ENCODE assay signal across 8 cellular contexts in the genomic region with DNA sequence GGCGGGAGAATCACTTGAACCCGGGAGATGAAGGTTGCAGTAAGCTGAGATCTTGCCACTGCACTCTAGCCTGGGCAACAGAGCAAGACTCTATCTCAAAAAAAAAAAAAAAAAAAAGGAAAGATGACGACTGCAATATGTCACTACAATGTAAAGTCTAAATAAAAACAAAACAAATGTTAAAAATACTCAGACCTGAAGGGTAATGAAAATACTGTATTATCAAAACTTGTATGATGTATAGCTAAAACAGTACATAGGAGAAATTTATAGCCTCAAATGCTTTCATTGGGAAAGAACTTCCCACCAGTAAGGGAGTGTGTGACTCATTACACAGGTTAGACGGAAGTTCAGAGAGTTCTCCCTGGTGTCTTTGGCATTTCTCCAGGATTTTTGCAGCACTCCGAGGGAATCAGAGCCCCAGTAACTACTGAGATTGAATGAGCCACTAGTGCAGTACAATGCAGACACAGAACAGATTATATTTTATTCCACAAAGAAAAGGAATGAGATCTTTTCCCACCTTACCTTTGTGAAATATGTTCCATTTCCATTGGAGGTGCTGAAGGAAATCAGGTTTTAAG. TPM values are rescaled to one million over a fixed set of nuclear protein-coding genes. Genes with fewer than 3 reads are reported as not detected.
DNase-seq lines count a peak whose midpoint lies in the region; ATAC-seq and TF ChIP-seq lines count a peak whose summit lies in the region.

No MANE protein-coding gene starts in this region.

- peaks cover 6% of the 10 kb centered on the region for H3K27me3 Mint-ChIP-seq in H9 (ENCODE audit: low read depth)
- H3K27me3 Mint-ChIP-seq in nephron progenitor cell (ENCODE audit: low read depth, poor library complexity) = peaks cover 12% of the 10 kb centered on the region
- no peaks in the 10 kb centered on the region for H3K27me3 Mint-ChIP-seq in activated naive CD8-positive, alpha-beta T cell treated with anti-CD3 and anti-CD28 coated beads, Interleukin-2, amount 50 U/mL, for 24 hours

- TF ChIP-seq CTCF in H9 (conservative IDR thresholded peaks at IDR 0.05) = no peak
- TF ChIP-seq CTCF in nephron progenitor cell (IDR thresholded peaks at IDR 0.05) = no peak
- TF ChIP-seq CTCF in dorsolateral prefrontal cortex (IDR thresholded peaks at IDR 0.05 in 54 of 56, conservative IDR thresholded peaks at IDR 0.05 in 2 of 56; ENCODE audit: low read depth in 1 of 56, partially characterized antibody in 56 of 56) = no peak

- H3K14ac ChIP-seq in H9 (ENCODE audit: insufficient read depth, low read length) = no peak overlapping the region

- no peak overlapping the region for H3K23ac ChIP-seq in H9 (ENCODE audit: insufficient read length, low read depth, low read length)

- no peak overlapping the region for H4K8ac ChIP-seq in H9 (replicated peaks; ENCODE audit: insufficient read length, low read depth, low read length)

- no peaks in the 10 kb centered on the region for H3K79me1 ChIP-seq in H9 (ENCODE audit: insufficient read depth, low read depth, low read length, poor library complexity, severe bottlenecking)

- H2BK20ac ChIP-seq in H9 (ENCODE audit: low read depth, low read length, poor library complexity, severe bottlenecking) = no peak overlapping the region

- no peak overlapping the region for H2AK5ac ChIP-seq in H9 (ENCODE audit: insufficient read length, low read length)

- H3K27ac Mint-ChIP-seq in H9 = peak overlapping the region in 2 of 3 experiments; percentile 30 to 76; a peak in 1 of 7 replicates
- H3K27ac Mint-ChIP-seq in nephron progenitor cell = peak overlapping the region; percentile 54
- H3K27ac Mint-ChIP-seq in activated naive CD8-positive, alpha-beta T cell treated with anti-CD3 and anti-CD28 coated beads, Interleukin-2, amount 50 U/mL, for 24 hours = no peak overlapping the region

- no peaks in the 10 kb centered on the region for H4K20me1 ChIP-seq in H9 (ENCODE audit: control insufficient read depth, insufficient read depth, insufficient read length)

- H3K23me2 ChIP-seq in H9 (ENCODE audit: insufficient read length, low read depth, low read length, poor library complexity, severe bottlenecking) = no peaks in the 10 kb centered on the region

- H2BK15ac ChIP-seq in H9 (ENCODE audit: low read depth, low read length) = no peak overlapping the region

- no peaks in the 10 kb centered on the region; a peak in 1 of 7 replicates for H3K36me3 Mint-ChIP-seq in H9 (ENCODE audit: insufficient read depth in 1 of 3, low read depth in 3 of 3)
- no peaks in the 10 kb centered on the region for H3K36me3 Mint-ChIP-seq in nephron progenitor cell (ENCODE audit: low read depth)
- no peaks in the 10 kb centered on the region for H3K36me3 Mint-ChIP-seq in activated naive CD8-positive, alpha-beta T cell treated with anti-CD3 and anti-CD28 coated beads, Interleukin-2, amount 50 U/mL, for 24 hours (ENCODE audit: low read depth)

- no peak overlapping the region for H3T11ph ChIP-seq in H9 (ENCODE audit: low read length)

- no peak overlapping the region for H4K5ac ChIP-seq in H9 (ENCODE audit: insufficient read length, low read depth, low read length)

- ATAC-seq in activated naive CD8-positive, alpha-beta T cell treated with anti-CD3 and anti-CD28 coated beads, Interleukin-2, amount 50 U/mL, for 24 hours = no peak

- no peaks in the 10 kb centered on the region for H3K9me3 ChIP-seq in H9 (ENCODE audit: control insufficient read depth, low read depth, low read length)

- H3K9me3 Mint-ChIP-seq in H9 (peaks cover 8% of the 10 kb centered on the region in 2 experiments), nephron progenitor cell (peaks cover 11% of the 10 kb centered on the region)
- no peaks in the 10 kb centered on the region for H3K9me3 Mint-ChIP-seq in activated naive CD8-positive, alpha-beta T cell treated with anti-CD3 and anti-CD28 coated beads, Interleukin-2, amount 50 U/mL, for 24 hours

- no peak overlapping the region for H2AFZ ChIP-seq in H9 (ENCODE audit: low read length)

- H3K4me2 ChIP-seq in H9 (ENCODE audit: insufficient read depth, insufficient read length, low read length) = no peak overlapping the region

- H3K79me2 ChIP-seq in H9 (ENCODE audit: insufficient read depth, low read length) = no peaks in the 10 kb centered on the region

- no peak overlapping the region for H3K9ac ChIP-seq in H9 (ENCODE audit: extremely low read depth, insufficient read length, low read length)

- H2BK5ac ChIP-seq in H9 (ENCODE audit: insufficient read length, low read length) = no peak overlapping the region

- no peak overlapping the region for H2BK12ac ChIP-seq in H9 (ENCODE audit: insufficient read length, low read depth, low read length)

- no peak overlapping the region for H4K91ac ChIP-seq in H9 (ENCODE audit: insufficient read length, low read depth, low read length)

- H3K18ac ChIP-seq in H9 (ENCODE audit: insufficient read length, low read depth, low read length) = no peak overlapping the region

- H3K27ac ChIP-seq in H9 (ENCODE audit: insufficient read length, low read depth, low read length) (no peak overlapping the region), dorsolateral prefrontal cortex (no peak overlapping the region)

- H3K27me3 ChIP-seq in H9 (ENCODE audit: insufficient read depth, low read length) (no peaks in the 10 kb centered on the region), dorsolateral prefrontal cortex (no peaks in the 10 kb centered on the region)

- H3K4me1 ChIP-seq in H9 (ENCODE audit: insufficient read depth, low read length) = no peaks in the 10 kb centered on the region

- intact Hi-C loops in dorsolateral prefrontal cortex (cut with DNase I) = no loop called here

- DNase-seq in H9 (no peak), NCI-H2227 (lab: John Stamatoyannopoulos, UW; ENCODE audit: unreplicated experiment) (peak; percentile 70), cerebellum (ENCODE audit: low spot score) (peak; percentile 49), nephron progenitor cell (no peak), GM19238 (ENCODE audit: insufficient read length, low spot score) (no peak), dorsolateral prefrontal cortex (no peak)
- DNase-seq in activated naive CD8-positive, alpha-beta T cell treated with anti-CD3 and anti-CD28 coated beads, Interleukin-2, amount 50 U/mL, for 24 hours = no peak
- no peak for DNase-seq in activated CD4-positive, alpha-beta T cell treated with anti-CD3 and anti-CD28 coated beads, Interleukin-2, amount 50 U/mL, for 1 hour

- H3K56ac ChIP-seq in H9 (ENCODE audit: insufficient read length, low read depth, low read length) = no peak overlapping the region

- no peak overlapping the region for H3K4ac ChIP-seq in H9 (ENCODE audit: low read depth, low read length)

- H2BK120ac ChIP-seq in H9 (ENCODE audit: low read depth, low read length, poor library complexity, severe bottlenecking) = no peak overlapping the region

- H3K4me3 Mint-ChIP-seq in H9 (no peak overlapping the region), nephron progenitor cell (no peak overlapping the region)
- H3K4me3 Mint-ChIP-seq in activated naive CD8-positive, alpha-beta T cell treated with anti-CD3 and anti-CD28 coated beads, Interleukin-2, amount 50 U/mL, for 24 hours = no peak overlapping the region

- peaks cover 5 to 6% of the 10 kb centered on the region in 2 experiments for H3K4me1 Mint-ChIP-seq in H9
- peaks cover 9% of the 10 kb centered on the region for H3K4me1 Mint-ChIP-seq in nephron progenitor cell
- H3K4me1 Mint-ChIP-seq in activated naive CD8-positive, alpha-beta T cell treated with anti-CD3 and anti-CD28 coated beads, Interleukin-2, amount 50 U/mL, for 24 hours = no peaks in the 10 kb centered on the region

- no CpG with 5 or more reads among the region's 5 CpGs for WGBS in H9 (ENCODE audit: extremely low coverage, insufficient read length, low lambda C conversion rate)

- no peak overlapping the region for H3K4me3 ChIP-seq in dorsolateral prefrontal cortex

RNA-seq across cellular contexts. Expression of a gene that starts 12.5 kb away (rescaled TPM):
- total RNA-seq in H9 (2021) (28.5 TPM in 2 replicates), cerebellum (63.0 TPM), dorsolateral prefrontal cortex (10 to 100 TPM; 40.2 to 59.9 (median 49.0) TPM)

RNA-seq across cellular contexts. Expression of a gene that starts 25.0 kb away (rescaled TPM):
- 70.1 and 74.8 TPM in 2 replicates for total RNA-seq in H9 (2021)
- 6.1 TPM for total RNA-seq in cerebellum
- total RNA-seq in dorsolateral prefrontal cortex = 10 to 100 TPM in 113 of 120 experiments, 1 to 10 TPM in 7; 8.5 to 42.6 (median 18.6) TPM

Comparison
In these comparisons a context has a peak if more than half of its experiments do, and no peak if none do; other contexts are left out.
1. DNase-seq: peak in NCI-H2227 (single experiment) and cerebellum (single experiment); none in H9 (single experiment), nephron progenitor cell (single experiment), activated naive CD8-positive, alpha-beta T cell treated with anti-CD3 and anti-CD28 coated beads, Interleukin-2, amount 50 U/mL, for 24 hours (single experiment), activated CD4-positive, alpha-beta T cell treated with anti-CD3 and anti-CD28 coated beads, Interleukin-2, amount 50 U/mL, for 1 hour (single experiment), GM19238 (single experiment) and dorsolateral prefrontal cortex (0 of 10).